ENCODE assay signal across 1 cellular context in genomic region chr12:48681738-48682532, GRCh38.
TF ChIP-seq lines count a peak whose summit lies in the region.

Gene KANSL2 (minus strand): TSS chr12:48682238. CDS start chr12:48681632, 606 bp downstream.

TF ChIP-seq in SK-N-SH, 30 proteins besides CTCF, POLR2A, EP300 and RAD21 (continued from another document):
- TF ChIP-seq PBX3 (IDR thresholded peaks at IDR 0.05) (peak; percentile 96), NRF1 (IDR thresholded peaks at IDR 0.05; ENCODE audit: low read depth, low read length) (no peak), RCOR1 (IDR thresholded peaks at IDR 0.05; ENCODE audit: low read length) (no peak), ELF1 (IDR thresholded peaks at IDR 0.05) (no peak), IRF3 (IDR thresholded peaks at IDR 0.05; ENCODE audit: low read depth, low read length) (peak; percentile 83), TAF1 (IDR thresholded peaks at IDR 0.05; ENCODE audit: borderline replicate concordance, low read depth, low read length) (peak; percentile 94), USF1 (IDR thresholded peaks at IDR 0.05; ENCODE audit: borderline replicate concordance, low read depth) (no peak), POLR2AphosphoS5 (IDR thresholded peaks at IDR 0.05; ENCODE audit: low read depth, low read length) (peak; percentile 99), CHD2 (IDR thresholded peaks at IDR 0.05; ENCODE audit: low read length, partially characterized antibody) (peak; percentile 73), MEF2A (IDR thresholded peaks at IDR 0.05; ENCODE audit: borderline replicate concordance, low read depth) (no peak)
TF ChIP-seq in SK-N-SH: peak in this region for 12.
